ENCODE assay signal across 10 cellular contexts in the genomic region with DNA sequence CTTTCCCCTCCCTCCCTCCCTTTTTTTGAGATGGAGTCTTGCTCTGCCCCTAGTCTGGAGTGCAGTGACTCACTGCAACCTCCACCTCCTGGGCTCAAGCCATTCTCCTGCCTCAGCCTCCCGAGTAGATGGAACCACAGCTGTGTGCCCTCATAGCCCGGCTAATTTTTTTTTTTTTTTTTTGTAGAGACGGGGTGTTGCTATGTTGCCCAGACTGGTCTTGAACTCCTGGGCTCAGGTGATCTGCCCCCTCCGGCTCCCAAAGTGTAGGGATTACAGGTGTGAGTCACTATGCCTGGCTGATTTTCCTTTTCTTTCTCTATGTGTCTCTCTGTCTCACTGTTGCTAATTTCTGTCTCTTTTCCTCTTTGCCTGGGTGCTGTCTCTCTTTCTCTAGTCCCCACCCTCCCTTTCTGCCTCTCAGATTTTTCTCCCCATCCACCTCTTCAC.
DNase-seq lines count a peak whose midpoint lies in the region; ATAC-seq and TF ChIP-seq lines count a peak whose summit lies in the region.
"Had no signal": no experiment of that assay in that cellular context is flagged by ENCODE, and none has a peak within 500 bp of the region (broad histone marks: within the 10 kb centered on the region; RNA-seq: fewer than 3 reads in every experiment).

No MANE protein-coding gene starts in this region.

- no peak for ATAC-seq in stimulated activated naive CD8-positive, alpha-beta T cell treated with anti-CD3 and anti-CD28 coated beads, Interleukin-15, Interleukin-2, amounts not matched to agents 100 U/mL and 50 U/mL, for 24 hours
- ATAC-seq in gastroesophageal sphincter, result peak; percentile 35

- H3K27me3 ChIP-seq in WERI-Rb-1 (ENCODE audit: insufficient read depth, low read depth, severe bottlenecking) (no peaks in the 10 kb centered on the region), gastroesophageal sphincter (peaks cover 28% of the 10 kb centered on the region)

- no peak for TF ChIP-seq EP300 in gastroesophageal sphincter (IDR thresholded peaks at IDR 0.05)

- H3K27ac Mint-ChIP-seq in stimulated activated naive CD8-positive, alpha-beta T cell treated with anti-CD3 and anti-CD28 coated beads, Interleukin-15, Interleukin-2, amounts not matched to agents 100 ng/mL and 50 ng/mL, for 24 hours, result peak overlapping the region; percentile 68
- peak overlapping the region; percentile 64 for H3K27ac Mint-ChIP-seq in type B pancreatic cell

- peak overlapping the region; percentile 90 for H3K27ac ChIP-seq in WERI-Rb-1
- H3K27ac ChIP-seq in gastroesophageal sphincter, result no peak overlapping the region

- peak overlapping the region; percentile 43 for H3K4me3 Mint-ChIP-seq in stimulated activated naive CD8-positive, alpha-beta T cell treated with anti-CD3 and anti-CD28 coated beads, Interleukin-15, Interleukin-2, amounts not matched to agents 100 ng/mL and 50 ng/mL, for 24 hours
- H3K4me3 Mint-ChIP-seq in type B pancreatic cell, result peak overlapping the region; percentile 71

- WGBS in gastroesophageal sphincter (ENCODE audit: low coverage in 1 of 2), 2 donors, result 25 to 44% methylated on average over 3 to 4 of the region's 4 CpGs

- peaks cover 0 to 38% (median 19%) of the 10 kb centered on the region in 3 donors for H3K4me1 ChIP-seq in gastroesophageal sphincter

- H3K36me3 ChIP-seq in WERI-Rb-1, result peaks cover 21% of the 10 kb centered on the region
- peaks cover 0 to 24% of the 10 kb centered on the region in 2 donors for H3K36me3 ChIP-seq in gastroesophageal sphincter

- no peaks in the 10 kb centered on the region for H3K9me3 ChIP-seq in WERI-Rb-1 (ENCODE audit: severe bottlenecking)
- H3K9me3 ChIP-seq in gastroesophageal sphincter, result no peaks in the 10 kb centered on the region

- peaks cover 33% of the 10 kb centered on the region for H3K27me3 Mint-ChIP-seq in stimulated activated naive CD8-positive, alpha-beta T cell treated with anti-CD3 and anti-CD28 coated beads, Interleukin-15, Interleukin-2, amounts not matched to agents 100 ng/mL and 50 ng/mL, for 24 hours
- peaks cover 17% of the 10 kb centered on the region for H3K27me3 Mint-ChIP-seq in type B pancreatic cell

- no peak for TF ChIP-seq POLR2A in gastroesophageal sphincter (IDR thresholded peaks at IDR 0.05)

- peaks cover 21% of the 10 kb centered on the region for H3K4me1 Mint-ChIP-seq in stimulated activated naive CD8-positive, alpha-beta T cell treated with anti-CD3 and anti-CD28 coated beads, Interleukin-15, Interleukin-2, amounts not matched to agents 100 ng/mL and 50 ng/mL, for 24 hours (ENCODE audit: low read depth)
- H3K4me1 Mint-ChIP-seq in type B pancreatic cell (ENCODE audit: unreplicated experiment), result peaks cover 44% of the 10 kb centered on the region

- no peak overlapping the region for H3K4me3 ChIP-seq in WERI-Rb-1 (ENCODE audit: low read depth, low read length)
- H3K4me3 ChIP-seq in gastroesophageal sphincter, result no peak overlapping the region

- no peak for DNase-seq in stimulated activated naive CD8-positive, alpha-beta T cell treated with anti-CD3 and anti-CD28 coated beads, Interleukin-15, Interleukin-2, amounts not matched to agents 100 U/mL and 50 U/mL, for 24 hours
- no peak for DNase-seq in WERI-Rb-1
- no peak for DNase-seq in type B pancreatic cell (ENCODE audit: extremely low spot score, unreplicated experiment)
- no peak for DNase-seq in NCI-H526 treated with DMSO at 0.1 percent for 48 hours (lab: John Stamatoyannopoulos, UW)
- DNase-seq in SIG-M5 (lab: John Stamatoyannopoulos, UW), result no peak
- DNase-seq in NOMO-1 treated with dmso at 0.1 percent for 144 hours (lab: John Stamatoyannopoulos, UW; ENCODE audit: unreplicated experiment), result no peak
- DNase-seq: DMS 273 treated with DMSO at 0.1 percent for 48 hours, foreskin melanocyte had no signal

- no peaks in the 10 kb centered on the region for H3K9me3 Mint-ChIP-seq in stimulated activated naive CD8-positive, alpha-beta T cell treated with anti-CD3 and anti-CD28 coated beads, Interleukin-15, Interleukin-2, amounts not matched to agents 100 ng/mL and 50 ng/mL, for 24 hours
- H3K9me3 Mint-ChIP-seq in type B pancreatic cell, result no peaks in the 10 kb centered on the region

- TF ChIP-seq CTCF in WERI-Rb-1 (IDR thresholded peaks at IDR 0.05; ENCODE audit: low read depth, low read length) (no peak), gastroesophageal sphincter (IDR thresholded peaks at IDR 0.05) (no peak), type B pancreatic cell (conservative IDR thresholded peaks at IDR 0.05) (no peak)

- H3K36me3 Mint-ChIP-seq in stimulated activated naive CD8-positive, alpha-beta T cell treated with anti-CD3 and anti-CD28 coated beads, Interleukin-15, Interleukin-2, amounts not matched to agents 100 ng/mL and 50 ng/mL, for 24 hours (ENCODE audit: low read depth), result no peaks in the 10 kb centered on the region
- no peaks in the 10 kb centered on the region for H3K36me3 Mint-ChIP-seq in type B pancreatic cell
